ENCODE assay signal across 1 cellular context in genomic region chr19:17467471-17468301, GRCh38.
TF ChIP-seq lines count a peak whose summit lies in the region.

No MANE protein-coding gene starts in this region.

TF ChIP-seq in IMR-90, 13 proteins besides CTCF, POLR2A, EP300 and RAD21:
- TF ChIP-seq MXI1 (IDR thresholded peaks at IDR 0.05; ENCODE audit: borderline replicate concordance, low read depth, low read length) (no peak), USF2 (IDR thresholded peaks at IDR 0.05; ENCODE audit: low read depth, low read length) (no peak), SMC3 (IDR thresholded peaks at IDR 0.05; ENCODE audit: low read depth, low read length) (no peak), RFX5 (IDR thresholded peaks at IDR 0.05; ENCODE audit: low read depth, low read length) (no peak), MAFK (IDR thresholded peaks at IDR 0.05; ENCODE audit: low read depth, low read length) (no peak)
